6 cellular contexts compared by ENCODE assay signal in the genomic region with DNA sequence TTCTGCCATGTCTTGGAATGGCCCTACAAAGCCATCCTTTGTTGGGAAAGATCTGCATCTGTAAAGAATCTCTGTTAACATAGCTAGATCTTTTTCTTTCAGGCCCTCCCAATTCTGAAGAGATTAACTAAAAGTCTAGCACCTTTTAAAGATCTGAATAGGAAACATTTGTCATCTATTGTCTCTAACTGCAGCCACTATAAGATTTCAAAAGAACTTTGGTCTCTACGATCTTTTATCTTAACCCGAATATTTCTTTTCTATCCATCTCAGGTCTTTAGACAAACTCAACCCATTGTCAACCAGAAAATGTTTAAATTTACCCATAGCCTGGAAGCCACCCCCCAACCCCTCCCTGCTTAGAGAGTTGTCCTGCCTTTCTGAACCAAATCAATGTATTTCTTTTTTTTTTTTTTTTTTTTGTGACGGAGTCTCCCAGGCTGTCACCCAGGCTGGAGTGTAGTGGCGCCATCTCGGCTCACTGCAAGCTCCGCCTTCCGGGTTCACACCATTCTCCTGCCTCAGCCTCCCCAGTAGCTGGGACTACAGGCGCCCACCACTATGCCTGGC.
DNase-seq lines count a peak whose midpoint lies in the region; ATAC-seq and TF ChIP-seq lines count a peak whose summit lies in the region.
"Not testable (repeated sequence)": the region's sequence is repeated elsewhere in the genome, so short reads cannot be mapped to it uniquely, and the experiment has no call there.

No MANE protein-coding gene starts in this region.

- CTCF ChIA-PET in WTC11 (lab: Charles Lee): interaction anchor here (0.7 kb wide), 1 partner anchor 979 kb away, joined by 3 read pairs; no protein-coding TSS in a partner anchor

- not testable (repeated sequence) for H3K27ac Mint-ChIP-seq in GM23338, WTC11

- not testable (repeated sequence) for H3K9ac ChIP-seq in HUES6 (ENCODE audit: low read length); NT2/D1 (ENCODE audit: insufficient read length, low read depth); mesendoderm (ENCODE audit: low read length)

- not testable (repeated sequence) for H2BK5ac ChIP-seq in mesendoderm (ENCODE audit: low read length)

- H3K4me1 ChIP-seq in GM23338 (ENCODE audit: insufficient read depth) (peaks cover 20% of the 10 kb centered on the region; the same call in 1 of the 2 replicates), HAP-1 (peaks cover 24% of the 10 kb centered on the region), HUES6 (ENCODE audit: control insufficient read depth, insufficient read depth, low read length) (peaks cover 17% of the 10 kb centered on the region)
- not testable (repeated sequence) for H3K4me1 ChIP-seq in NT2/D1 (ENCODE audit: insufficient read depth, insufficient read length); mesendoderm (ENCODE audit: control insufficient read depth, low read depth, low read length)

- H3K4me1 Mint-ChIP-seq in GM23338 (peaks cover 15% of the 10 kb centered on the region; the same call in 2 of the 3 replicates), WTC11 (peaks cover 12% of the 10 kb centered on the region)

- H2BK120ac ChIP-seq in mesendoderm (ENCODE audit: low read depth, low read length): not testable (repeated sequence)

- not testable (repeated sequence) for H3K56ac ChIP-seq in mesendoderm (ENCODE audit: low read length)

- not testable (repeated sequence) for H4K5ac ChIP-seq in mesendoderm (ENCODE audit: low read length)

- TF ChIP-seq CTCF in GM23338 (conservative IDR thresholded peaks at IDR 0.05; ENCODE audit: low read depth in 2 of 2); WTC11 (IDR thresholded peaks at IDR 0.05): not testable (repeated sequence)

- H3K79me2 ChIP-seq in GM23338 (replicated peaks; ENCODE audit: insufficient read depth); mesendoderm (ENCODE audit: control insufficient read depth, insufficient read depth, low read length): not testable (repeated sequence)

- DNase-seq in GM23338 (ENCODE audit: low spot score) (peak; percentile 19), HAP-1 (ENCODE audit: low spot score in 2 of 2) (peak; percentile 87 to 98), NT2/D1 (ENCODE audit: low read depth, low spot score) (peak; percentile 38), mesendoderm (peak; percentile 26)
- not testable (repeated sequence) for DNase-seq in WTC11 (ENCODE audit: low spot score)

- H3K4me3 Mint-ChIP-seq in GM23338, WTC11: not testable (repeated sequence)

- H3K23ac ChIP-seq in mesendoderm (ENCODE audit: low read length): not testable (repeated sequence)

- peaks cover 19% of the 10 kb centered on the region for H3K36me3 ChIP-seq in GM23338 (ENCODE audit: insufficient read depth)
- not testable (repeated sequence) for H3K36me3 ChIP-seq in HAP-1 (replicated peaks); HUES6 (ENCODE audit: control insufficient read depth, insufficient read depth, low read length); NT2/D1 (ENCODE audit: insufficient read depth, insufficient read length, low read length); mesendoderm (ENCODE audit: control insufficient read depth, insufficient read depth, low read length)

- ATAC-seq in GM23338 (peak; percentile 52), WTC11 (peak; percentile 52)

- not testable (repeated sequence) for H3K9me3 ChIP-seq in HAP-1
- H3K9me3 ChIP-seq in HUES6 (ENCODE audit: control insufficient read depth, insufficient read depth, low read depth, low read length) (peaks cover 34% of the 10 kb centered on the region), NT2/D1 (ENCODE audit: insufficient read depth, low read length) (peaks cover 36% of the 10 kb centered on the region)

- POLR2A ChIA-PET in WTC11 (lab: Charles Lee): not testable (repeated sequence)

- not testable (repeated sequence) for H3K4me3 ChIP-seq in GM23338; HAP-1; HUES6 (ENCODE audit: low read depth, low read length); NT2/D1 (ENCODE audit: insufficient read length, low read depth); mesendoderm (ENCODE audit: low read length)

- H3K27ac ChIP-seq in GM23338 (ENCODE audit: low read depth); mesendoderm (ENCODE audit: low read depth, low read length): not testable (repeated sequence)
- peak overlapping the region; percentile 58; the same call in 1 of the 2 replicates for H3K27ac ChIP-seq in HUES6 (ENCODE audit: low read depth, low read length)

- not testable (repeated sequence) for H3K27me3 Mint-ChIP-seq in GM23338 (ENCODE audit: insufficient read depth, low read depth, poor library complexity)
- H3K27me3 Mint-ChIP-seq in WTC11 (ENCODE audit: low read depth): peaks cover 32% of the 10 kb centered on the region

- H3K9me3 Mint-ChIP-seq in GM23338 (peaks cover 32% of the 10 kb centered on the region), WTC11 (peaks cover 37% of the 10 kb centered on the region)

- not testable (repeated sequence) for H2BK15ac ChIP-seq in mesendoderm (replicated peaks; ENCODE audit: low read depth)

- not testable (repeated sequence) for H4K8ac ChIP-seq in mesendoderm (ENCODE audit: low read depth, low read length)

- H2AFZ ChIP-seq in GM23338: not testable (repeated sequence)

- H3K4ac ChIP-seq in mesendoderm (ENCODE audit: low read depth, low read length): not testable (repeated sequence)

- not testable (repeated sequence) for H3K27me3 ChIP-seq in GM23338 (ENCODE audit: insufficient read depth); HAP-1 (ENCODE audit: low read depth); HUES6 (ENCODE audit: control insufficient read depth, insufficient read depth, low read length); NT2/D1 (ENCODE audit: insufficient read depth, insufficient read length); mesendoderm (ENCODE audit: insufficient read depth, low read length, poor library complexity)

- no CpG with 5 or more reads among the region's 8 CpGs for WGBS in mesendoderm (ENCODE audit: extremely low coverage, insufficient coverage, low lambda C conversion rate)

- in situ Hi-C loops in HAP-1 (cut with MboI; ENCODE audit: low sequenced_read_pairs): not testable (repeated sequence)

- H3K4me2 ChIP-seq in GM23338; mesendoderm (ENCODE audit: low read length): not testable (repeated sequence)

- not testable (repeated sequence) for H3K79me1 ChIP-seq in mesendoderm (ENCODE audit: low read length)

- peaks cover 31% of the 10 kb centered on the region for H3K36me3 Mint-ChIP-seq in GM23338 (ENCODE audit: low read depth)
- peaks cover 45% of the 10 kb centered on the region for H3K36me3 Mint-ChIP-seq in WTC11

- not testable (repeated sequence) for H4K20me1 ChIP-seq in GM23338 (replicated peaks; ENCODE audit: insufficient read depth)

- H3F3A ChIP-seq in GM23338 (replicated peaks; ENCODE audit: low read depth): not testable (repeated sequence)

- H2AK5ac ChIP-seq in mesendoderm (ENCODE audit: low read length): not testable (repeated sequence)

- not testable (repeated sequence) for H3K18ac ChIP-seq in mesendoderm (ENCODE audit: low read length)

- H3K9me2 ChIP-seq in GM23338 (ENCODE audit: insufficient read depth): not testable (repeated sequence)

TF ChIP-seq in GM23338, 12 proteins besides CTCF, POLR2A, EP300 and RAD21:
- peak; percentile 36; the same call in 1 of the 2 replicates for TF ChIP-seq NANOG (IDR thresholded peaks at IDR 0.05; ENCODE audit: borderline replicate concordance)
